In the genomic region with DNA sequence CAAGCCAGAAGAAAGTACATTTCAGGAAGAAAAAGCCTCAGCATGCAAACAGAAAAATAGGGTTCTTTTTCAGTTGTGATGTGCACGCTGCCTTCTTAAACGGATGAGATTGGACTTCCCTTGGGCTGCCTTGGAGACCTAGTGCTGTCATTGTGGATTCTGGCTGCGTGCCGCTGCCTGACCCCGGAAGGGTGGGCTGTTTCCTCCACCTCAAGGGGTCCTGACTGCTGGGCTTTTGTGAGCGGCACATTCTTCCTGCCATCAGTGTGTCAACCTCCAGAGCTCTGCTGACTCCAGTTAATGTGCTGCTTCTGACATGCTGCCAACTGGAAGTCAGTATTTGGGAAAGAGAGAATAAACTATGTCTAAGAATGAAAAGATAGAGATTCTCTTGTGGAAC, we compare ENCODE assay signal across 19 cellular contexts.
"Had no signal": no experiment of that assay in that cellular context is flagged by ENCODE, and none has a peak within 500 bp of the region (broad histone marks: within the 10 kb centered on the region; RNA-seq: fewer than 3 reads in every experiment).

No MANE protein-coding gene starts in this region.

- H3K9me3 Mint-ChIP-seq: activated naive CD8-positive, alpha-beta T cell treated with anti-CD3 and anti-CD28 coated beads, Interleukin-2, amount 10 ng/mL, durations not matched to agents 7 days and 5 days; brain; mesothelial cell of epicardium; natural killer cell treated with Interleukin-12 subunit alpha and Interleukin-12 subunit beta and Interleukin-15 and Interleukin-18, amount 100 ng/mL, for 72 hours; stimulated activated memory B cell treated with anti-CD40 and anti-IgM and Interleukin-4, amounts not matched to agents 10 μg/mL and 1 μg/mL and 100 μg/mL, for 72 hours had no signal

- H3K4me1 ChIP-seq: colonic mucosa, foreskin keratinocyte, upper lobe of right lung had no signal

- H3K27ac ChIP-seq: colonic mucosa, foreskin keratinocyte, hepatocyte, sigmoid colon, thoracic aorta, upper lobe of right lung had no signal

- H3K4me3 Mint-ChIP-seq: activated naive CD8-positive, alpha-beta T cell treated with anti-CD3 and anti-CD28 coated beads, Interleukin-2, amount 10 ng/mL, durations not matched to agents 7 days and 5 days; brain; mesothelial cell of epicardium; natural killer cell treated with Interleukin-12 subunit alpha and Interleukin-12 subunit beta and Interleukin-15 and Interleukin-18, amount 100 ng/mL, for 72 hours; stimulated activated memory B cell treated with anti-CD40 and anti-IgM and Interleukin-4, amounts not matched to agents 10 μg/mL and 1 μg/mL and 100 μg/mL, for 72 hours had no signal

- H3K4me1 Mint-ChIP-seq: activated naive CD8-positive, alpha-beta T cell treated with anti-CD3 and anti-CD28 coated beads, Interleukin-2, amount 10 ng/mL, durations not matched to agents 7 days and 5 days; brain; mesothelial cell of epicardium; stimulated activated memory B cell treated with anti-CD40 and anti-IgM and Interleukin-4, amounts not matched to agents 10 μg/mL and 1 μg/mL and 100 μg/mL, for 72 hours had no signal

- H3K4me3 ChIP-seq: colonic mucosa, hepatocyte, sigmoid colon, thoracic aorta, upper lobe of right lung had no signal

- H3K27me3 ChIP-seq: colonic mucosa, foreskin keratinocyte, hepatocyte, sigmoid colon, upper lobe of right lung had no signal

- DNase-seq: activated CD4-positive, alpha-beta T cell treated with anti-CD3 and anti-CD28 coated beads, Interleukin-2, amount 50 U/mL, for 1 hour; activated CD8-positive, alpha-beta memory T cell treated with anti-CD3 and anti-CD28 coated beads for 24 hours; activated naive CD4-positive, alpha-beta T cell; activated naive CD8-positive, alpha-beta T cell treated with anti-CD3 and anti-CD28 coated beads, Interleukin-2, amount 10 ng/mL, durations not matched to agents 7 days and 5 days; caudate nucleus; colonic mucosa; foreskin keratinocyte; islet precursor cell; nucleus accumbens; sigmoid colon; stimulated activated CD4-positive, alpha-beta T cell treated with anti-CD3 and anti-CD28 coated beads, Interleukin-4, amount 100 ng/mL, for 24 hours; upper lobe of right lung had no signal

- H3K27ac Mint-ChIP-seq: activated naive CD8-positive, alpha-beta T cell treated with anti-CD3 and anti-CD28 coated beads, Interleukin-2, amount 10 ng/mL, durations not matched to agents 7 days and 5 days; mesothelial cell of epicardium; natural killer cell treated with Interleukin-12 subunit alpha and Interleukin-12 subunit beta and Interleukin-15 and Interleukin-18, amount 100 ng/mL, for 72 hours; stimulated activated memory B cell treated with anti-CD40 and anti-IgM and Interleukin-4, amounts not matched to agents 10 μg/mL and 1 μg/mL and 100 μg/mL, for 72 hours had no signal

- H3K27me3 Mint-ChIP-seq: activated naive CD8-positive, alpha-beta T cell treated with anti-CD3 and anti-CD28 coated beads, Interleukin-2, amount 10 ng/mL, durations not matched to agents 7 days and 5 days; brain; natural killer cell treated with Interleukin-12 subunit alpha and Interleukin-12 subunit beta and Interleukin-15 and Interleukin-18, amount 100 ng/mL, for 72 hours; stimulated activated memory B cell treated with anti-CD40 and anti-IgM and Interleukin-4, amounts not matched to agents 10 μg/mL and 1 μg/mL and 100 μg/mL, for 72 hours had no signal

- H3K9me3 ChIP-seq: colonic mucosa, sigmoid colon, thoracic aorta, upper lobe of right lung had no signal

- ATAC-seq: activated CD4-positive, CD25-positive, alpha-beta regulatory T cell treated with anti-CD3 and anti-CD28 coated beads, Interleukin-2, amount 50 U/mL, for 24 hours; foreskin keratinocyte; natural killer cell treated with Interleukin-12 subunit alpha and Interleukin-12 subunit beta and Interleukin-15 and Interleukin-18, amount 100 ng/mL, for 72 hours; stimulated activated memory B cell treated with anti-CD40 and anti-IgM and Interleukin-4, amounts not matched to agents 10 μg/mL and 1 μg/mL and 100 μg/mL, for 72 hours; upper lobe of right lung had no signal
